Comparison of ENCODE assay signal across 11 cellular contexts in the genomic region with DNA sequence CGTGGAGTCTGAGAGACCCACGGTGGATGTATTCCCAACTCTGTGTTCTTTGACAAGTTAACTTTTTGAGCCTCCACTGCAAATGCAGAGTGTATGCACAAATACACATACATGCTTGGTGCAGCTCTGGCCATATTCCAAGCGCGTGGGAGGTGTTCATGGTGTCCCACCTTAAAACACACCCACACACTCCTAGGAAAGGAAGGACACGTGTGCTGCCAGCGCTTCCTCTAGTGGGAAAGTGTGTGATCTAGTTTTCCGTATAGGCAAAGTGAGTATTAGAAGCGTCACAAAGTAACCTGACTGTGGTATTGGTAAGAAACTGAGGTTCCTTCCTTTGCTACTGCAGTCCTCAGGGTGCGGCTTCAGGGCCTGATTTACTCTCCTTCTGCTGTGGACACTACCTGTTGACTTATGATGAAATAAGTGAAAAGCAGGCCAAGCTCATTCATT. TPM values are rescaled to one million over a fixed set of nuclear protein-coding genes. Genes with fewer than 3 reads are reported as not detected.
DNase-seq lines count a peak whose midpoint lies in the region; ATAC-seq and TF ChIP-seq lines count a peak whose summit lies in the region.
"Had no signal": no experiment of that assay in that cellular context is flagged by ENCODE, and none has a peak within 500 bp of the region (broad histone marks: within the 10 kb centered on the region; RNA-seq: fewer than 3 reads in every experiment).

No MANE protein-coding gene starts in this region.

- H3K4me1 Mint-ChIP-seq in CD4-positive, alpha-beta memory T cell: peaks cover 57 to 80% (median 71%) of the 10 kb centered on the region in 4 donors
- peaks cover 78% of the 10 kb centered on the region for H3K4me1 Mint-ChIP-seq in activated naive CD4-positive, alpha-beta T cell treated with anti-CD3 and anti-CD28 coated beads, Interleukin-2, amount 10 ng/mL, durations not matched to agents 7 days and 5 days

- WGBS in gastroesophageal sphincter (ENCODE audit: low coverage in 1 of 2), 2 donors: 89 to 91% methylated on average over 7 to 9 of the region's 9 CpGs

- H3K4me3 ChIP-seq in CD4-positive, alpha-beta memory T cell (ENCODE audit: low read length in 2 of 2): no peak overlapping the region
- H3K4me3 ChIP-seq in mucosa of descending colon: no peak overlapping the region
- H3K4me3 ChIP-seq in gastroesophageal sphincter: no peak overlapping the region

- H3K4me1 ChIP-seq in CD4-positive, alpha-beta memory T cell (ENCODE audit: insufficient read depth, low read length): peaks cover 80% of the 10 kb centered on the region
- H3K4me1 ChIP-seq in mucosa of descending colon (ENCODE audit: low read depth) (no peaks in the 10 kb centered on the region), gastroesophageal sphincter (no peaks in the 10 kb centered on the region)

- CTCF ChIA-PET in CD4-positive, alpha-beta memory T cell (lab: Charles Lee; ENCODE audit: partially characterized antibody): interaction anchor here (0.6 to 4.8 kb wide), 6 partner anchors 17 to 932 kb away, joined by 3 to 21 read pairs (median 4); no protein-coding TSS in a partner anchor
- CTCF ChIA-PET in activated naive CD4-positive, alpha-beta T cell treated with anti-CD3 and anti-CD28 coated beads, Interleukin-2, amount 10 ng/mL, durations not matched to agents 7 days and 5 days (lab: Charles Lee): interaction anchor here (0.7 kb wide), 1 partner anchor 12 kb away, joined by 3 read pairs; no protein-coding TSS in a partner anchor

- peak in 4 of 5 donors; percentile 15 to 28 (median 19) for DNase-seq in CD4-positive, alpha-beta memory T cell
- no peak for DNase-seq in activated naive CD4-positive, alpha-beta T cell treated with anti-CD3 and anti-CD28 coated beads, Interleukin-2, amount 10 ng/mL, durations not matched to agents 7 days and 5 days
- DNase-seq in mucosa of descending colon (peak in 1 of 3 donors; percentile 17), RKO (ENCODE audit: low spot score) (no peak), NCI-H2171 treated with DMSO at 0.1 percent for 48 hours (lab: John Stamatoyannopoulos, UW) (no peak)
- DNase-seq: DMS 273 treated with DMSO at 0.1 percent for 48 hours, NCI-H1436, NCI-H226 had no signal

- intact Hi-C loops in CD4-positive, alpha-beta memory T cell (cut with micrococcal nuclease): loop anchor here (2.0 to 10.0 kb wide), 3 partner anchors 16 to 706 kb away; partner anchors contain the start of genes CCR6 and RNASET2
- intact Hi-C loops in mucosa of descending colon (cut with DNase I, micrococcal nuclease): no loop called here

- no peaks in the 10 kb centered on the region for H3K27me3 ChIP-seq in CD4-positive, alpha-beta memory T cell (ENCODE audit: insufficient read depth, low read length)
- H3K27me3 ChIP-seq in gastroesophageal sphincter: no peaks in the 10 kb centered on the region

- H3K27me3 Mint-ChIP-seq in CD4-positive, alpha-beta memory T cell: peaks cover 0 to 4% of the 10 kb centered on the region in 2 donors
- H3K27me3 Mint-ChIP-seq in activated naive CD4-positive, alpha-beta T cell treated with anti-CD3 and anti-CD28 coated beads, Interleukin-2, amount 10 ng/mL, durations not matched to agents 7 days and 5 days: peaks cover 12% of the 10 kb centered on the region

- peaks cover 18 to 21% of the 10 kb centered on the region in 2 donors for H3K36me3 Mint-ChIP-seq in CD4-positive, alpha-beta memory T cell
- H3K36me3 Mint-ChIP-seq in activated naive CD4-positive, alpha-beta T cell treated with anti-CD3 and anti-CD28 coated beads, Interleukin-2, amount 10 ng/mL, durations not matched to agents 7 days and 5 days: peaks cover 26% of the 10 kb centered on the region

- POLR2A ChIA-PET in CD4-positive, alpha-beta memory T cell (lab: Charles Lee; ENCODE audit: partially characterized antibody): interaction anchor here (0.9 to 3.4 kb wide), 12 partner anchors 8 to 208 kb away, joined by 3 to 28 read pairs (median 5); partner anchors contain the start of gene RPS6KA2

- H3K4me3 Mint-ChIP-seq in CD4-positive, alpha-beta memory T cell: peak overlapping the region in 7 of 8 donors; percentile 55 to 79 (median 70)
- no peak overlapping the region for H3K4me3 Mint-ChIP-seq in activated naive CD4-positive, alpha-beta T cell treated with anti-CD3 and anti-CD28 coated beads, Interleukin-2, amount 10 ng/mL, durations not matched to agents 7 days and 5 days

- peak overlapping the region; percentile 42 for H3K27ac ChIP-seq in CD4-positive, alpha-beta memory T cell (ENCODE audit: low read depth, low read length)
- no peak overlapping the region for H3K27ac ChIP-seq in gastroesophageal sphincter

- no peaks in the 10 kb centered on the region for H3K9me3 ChIP-seq in CD4-positive, alpha-beta memory T cell (ENCODE audit: control insufficient read depth in 1 of 2, low read length in 2 of 2)
- no peaks in the 10 kb centered on the region for H3K9me3 ChIP-seq in mucosa of descending colon
- no peaks in the 10 kb centered on the region for H3K9me3 ChIP-seq in gastroesophageal sphincter

- no peak for TF ChIP-seq EP300 in gastroesophageal sphincter (IDR thresholded peaks at IDR 0.05)

- H3K36me3 ChIP-seq in CD4-positive, alpha-beta memory T cell (ENCODE audit: insufficient read depth, low read length): no peaks in the 10 kb centered on the region
- H3K36me3 ChIP-seq in mucosa of descending colon (ENCODE audit: low read depth) (no peaks in the 10 kb centered on the region), gastroesophageal sphincter (peaks cover 0 to 97% of the 10 kb centered on the region in 2 donors)

- peaks cover 2 to 15% (median 6%) of the 10 kb centered on the region in 8 donors for H3K9me3 Mint-ChIP-seq in CD4-positive, alpha-beta memory T cell
- H3K9me3 Mint-ChIP-seq in activated naive CD4-positive, alpha-beta T cell treated with anti-CD3 and anti-CD28 coated beads, Interleukin-2, amount 10 ng/mL, durations not matched to agents 7 days and 5 days: peaks cover 13% of the 10 kb centered on the region

- TF ChIP-seq POLR2A in gastroesophageal sphincter (IDR thresholded peaks at IDR 0.05): no peak

- peak; percentile 5 for ATAC-seq in GM21737 (IDR thresholded peaks at IDR 0.05; ENCODE audit: unreplicated experiment)
- ATAC-seq in mucosa of descending colon: peak; percentile 29
- no peak for ATAC-seq in gastroesophageal sphincter
- ATAC-seq in GM18868 (IDR thresholded peaks at IDR 0.05; ENCODE audit: unreplicated experiment): no peak

- TF ChIP-seq CTCF in mucosa of descending colon (IDR thresholded peaks at IDR 0.05) (no peak), gastroesophageal sphincter (IDR thresholded peaks at IDR 0.05) (no peak)

- H3K27ac Mint-ChIP-seq in CD4-positive, alpha-beta memory T cell: peak overlapping the region; percentile 96 to 99 (median 98)
- peak overlapping the region; percentile 95 for H3K27ac Mint-ChIP-seq in activated naive CD4-positive, alpha-beta T cell treated with anti-CD3 and anti-CD28 coated beads, Interleukin-2, amount 10 ng/mL, durations not matched to agents 7 days and 5 days

RNA-seq across cellular contexts. Expression of gene MPC1, which starts 36.0 kb away (rescaled TPM):
- total RNA-seq in CD4-positive, alpha-beta memory T cell: 10 to 100 TPM; 33.1 to 34.7 TPM
- polyA plus RNA-seq in CD4-positive, alpha-beta memory T cell: 10 to 100 TPM; 57.2 to 85.0 TPM
- total RNA-seq in mucosa of descending colon (100 to 1,000 TPM in 2 of 3 donors, 10 to 100 TPM in 1; 75.0 to 139 (median 117) TPM), gastroesophageal sphincter (10 to 100 TPM; 57.9 to 93.2 (median 72.8) TPM)

Comparison
In these comparisons a context has a peak if more than half of its experiments do, and no peak if none do; other contexts are left out.
1. DNase-seq: peak in CD4-positive, alpha-beta memory T cell (4 of 5); none in activated naive CD4-positive, alpha-beta T cell treated with anti-CD3 and anti-CD28 coated beads, Interleukin-2, amount 10 ng/mL, durations not matched to agents 7 days and 5 days (single experiment), RKO (single experiment) and NCI-H2171 treated with DMSO at 0.1 percent for 48 hours (single experiment).
2. ATAC-seq: peak in GM21737 (single experiment) and mucosa of descending colon (single experiment); none in gastroesophageal sphincter (single experiment) and GM18868 (single experiment).